Comparison of ENCODE assay signal across 8 cellular contexts in the genomic region with DNA sequence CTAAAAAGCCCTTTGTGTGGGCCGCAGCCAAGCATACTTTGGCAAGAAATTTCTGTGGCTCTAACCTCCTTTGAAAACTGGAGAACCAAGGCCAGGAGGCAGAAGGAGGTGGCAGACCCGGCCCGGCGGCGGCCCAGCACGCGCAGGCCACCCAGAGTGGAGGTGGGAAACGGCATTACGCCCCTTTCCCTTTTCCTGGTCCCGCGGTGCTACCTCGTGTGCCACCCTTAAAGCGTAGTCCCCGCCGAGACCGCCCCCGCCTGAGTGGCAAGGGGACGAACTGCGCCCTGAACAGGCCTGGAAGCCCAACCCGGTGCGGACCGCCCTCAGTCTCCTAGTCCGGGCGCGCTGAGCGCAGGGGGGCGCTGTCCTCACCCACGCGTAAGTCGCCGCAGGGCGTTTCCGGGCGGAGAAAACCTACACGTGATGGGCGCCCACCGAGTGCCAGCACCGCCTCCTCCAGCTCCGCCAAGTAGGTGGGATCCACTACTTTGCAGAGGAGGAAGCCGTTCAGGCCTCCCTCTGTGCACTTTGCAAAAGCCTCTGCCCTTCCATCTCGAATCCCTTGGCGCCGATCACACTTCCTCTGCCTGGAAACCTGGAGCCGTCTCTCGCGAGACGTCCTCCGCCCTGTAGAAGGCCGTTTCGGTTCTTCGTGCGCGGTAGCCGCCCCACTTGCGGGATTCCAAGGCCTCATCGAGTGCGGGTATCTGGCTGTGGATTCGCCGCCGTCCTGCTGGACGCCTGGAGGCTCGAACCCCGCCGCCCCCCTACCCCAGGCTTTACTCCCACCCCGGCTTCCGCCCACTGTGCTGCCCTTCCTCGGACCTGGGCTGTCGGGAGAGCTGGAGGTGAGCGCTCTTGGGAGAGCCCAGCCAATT. TPM values are rescaled to one million over a fixed set of nuclear protein-coding genes. Genes with fewer than 3 reads are reported as not detected.
DNase-seq lines count a peak whose midpoint lies in the region; ATAC-seq and TF ChIP-seq lines count a peak whose summit lies in the region.

A gene with protein sequence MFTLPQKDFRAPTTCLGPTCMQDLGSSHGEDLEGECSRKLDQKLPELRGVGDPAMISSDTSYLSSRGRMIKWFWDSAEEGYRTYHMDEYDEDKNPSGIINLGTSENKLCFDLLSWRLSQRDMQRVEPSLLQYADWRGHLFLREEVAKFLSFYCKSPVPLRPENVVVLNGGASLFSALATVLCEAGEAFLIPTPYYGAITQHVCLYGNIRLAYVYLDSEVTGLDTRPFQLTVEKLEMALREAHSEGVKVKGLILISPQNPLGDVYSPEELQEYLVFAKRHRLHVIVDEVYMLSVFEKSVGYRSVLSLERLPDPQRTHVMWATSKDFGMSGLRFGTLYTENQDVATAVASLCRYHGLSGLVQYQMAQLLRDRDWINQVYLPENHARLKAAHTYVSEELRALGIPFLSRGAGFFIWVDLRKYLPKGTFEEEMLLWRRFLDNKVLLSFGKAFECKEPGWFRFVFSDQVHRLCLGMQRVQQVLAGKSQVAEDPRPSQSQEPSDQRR (plus strand): TSS at position 420 of the 881 bp plus-strand sequence. CDS start 1,358 bp downstream, outside the sequence.

- peaks cover 25% of the 10 kb centered on the region for H3K4me1 Mint-ChIP-seq in activated CD4-positive, alpha-beta T cell treated with anti-CD3 and anti-CD28 coated beads, Interleukin-2, amount 10 ng/mL, durations not matched to agents 24 days and 14 days

- H3K4me1 ChIP-seq in colonic mucosa, result peaks cover 4% of the 10 kb centered on the region

- ATAC-seq in GM18873 (IDR thresholded peaks at IDR 0.05; ENCODE audit: low FRiP score, unreplicated experiment) (peak; percentile 90), HG03108 (IDR thresholded peaks at IDR 0.05; ENCODE audit: unreplicated experiment) (peak; percentile 98), left colon (peak; percentile 89)

- DNase-seq in ACHN, result peak; percentile 91
- peak; percentile 80 for DNase-seq in NCI-H226
- DNase-seq in activated CD4-positive, alpha-beta T cell treated with anti-CD3 and anti-CD28 coated beads, Interleukin-2, amount 10 ng/mL, durations not matched to agents 24 days and 14 days, result peak; percentile 97
- peak; percentile 96 for DNase-seq in colonic mucosa
- DNase-seq in left colon, result peak; percentile 96 to 99
- DNase-seq in stimulated activated CD4-positive, alpha-beta T cell treated with anti-CD3 and anti-CD28 coated beads, Interleukin-1b, Interleukin-23, amount 100 ng/mL, for 4 hours (ENCODE audit: low read depth in 2 of 2), result peak; percentile 64 to 74

- peak within 1 kb of the TSS; percentile 63 for H3K4me3 ChIP-seq in colonic mucosa

- peaks cover 4% of the 10 kb centered on the region for H3K9me3 Mint-ChIP-seq in activated CD4-positive, alpha-beta T cell treated with anti-CD3 and anti-CD28 coated beads, Interleukin-2, amount 10 ng/mL, durations not matched to agents 24 days and 14 days

- intact Hi-C loops in activated CD4-positive, alpha-beta T cell treated with anti-CD3 and anti-CD28 coated beads, Interleukin-2, amount 10 ng/mL, durations not matched to agents 24 days and 14 days (cut with micrococcal nuclease), result loop anchor here (1.0 to 5.0 kb wide), 3 partner anchors 29 to 384 kb away; partner anchors contain the start of genes C11orf96, EXT2 and HSD17B12
- intact Hi-C loops in colonic mucosa (cut with DNase I), result no loop called here
- intact Hi-C loops in left colon (cut with DNase I, micrococcal nuclease), result no loop called here

- in situ Hi-C loops in ACHN (cut with HindIII; ENCODE audit: low pct_ligation_motif_present, low pct_unique_long_range_greater_than_20kb, low sequenced_read_pairs), result no loop called here

- H3K36me3 Mint-ChIP-seq in activated CD4-positive, alpha-beta T cell treated with anti-CD3 and anti-CD28 coated beads, Interleukin-2, amount 10 ng/mL, durations not matched to agents 24 days and 14 days (ENCODE audit: low read depth), result peaks cover 9% of the 10 kb centered on the region

- H3K27ac ChIP-seq in colonic mucosa, result peak within 1 kb of the TSS; percentile 90

- H3K27ac Mint-ChIP-seq in activated CD4-positive, alpha-beta T cell treated with anti-CD3 and anti-CD28 coated beads, Interleukin-2, amount 10 ng/mL, durations not matched to agents 24 days and 14 days, result peak within 1 kb of the TSS; percentile 95

- TF ChIP-seq CTCF in colonic mucosa (IDR thresholded peaks at IDR 0.05), result peak; percentile 77

- H3K9me3 ChIP-seq in colonic mucosa, result no peaks in the 10 kb centered on the region

- peak within 1 kb of the TSS; percentile 92 for H3K4me3 Mint-ChIP-seq in activated CD4-positive, alpha-beta T cell treated with anti-CD3 and anti-CD28 coated beads, Interleukin-2, amount 10 ng/mL, durations not matched to agents 24 days and 14 days

- peak within 1 kb of the TSS; percentile 74 to 93 for H3K9ac ChIP-seq in colonic mucosa (ENCODE audit: low read depth in 2 of 2, low read length in 2 of 2)

- no peaks in the 10 kb centered on the region for H3K36me3 ChIP-seq in colonic mucosa

- no peaks in the 10 kb centered on the region for H3K27me3 ChIP-seq in colonic mucosa

- peaks cover 2% of the 10 kb centered on the region for H3K27me3 Mint-ChIP-seq in activated CD4-positive, alpha-beta T cell treated with anti-CD3 and anti-CD28 coated beads, Interleukin-2, amount 10 ng/mL, durations not matched to agents 24 days and 14 days

RNA-seq across cellular contexts. Expression of the gene that starts here (rescaled TPM):
- 19.7 and 21.7 TPM in 2 replicates for total RNA-seq in activated CD4-positive, alpha-beta T cell treated with anti-CD3 and anti-CD28 coated beads, Interleukin-2, amount 10 ng/mL, durations not matched to agents 24 days and 14 days
- total RNA-seq in colonic mucosa (10 to 100 TPM in 1 of 2 donors, 1 to 10 TPM in 1; 9.2 to 20.0 TPM), left colon (10 to 100 TPM; 17.5 to 28.6 TPM)

Comparison
In these comparisons a context has a peak if more than half of its experiments do, and no peak if none do; other contexts are left out.
1. Peak in every context shown above with its lines: DNase-seq, ATAC-seq, H3K4me3 ChIP-seq and H3K27ac ChIP-seq.